Comparison of ENCODE assay signal across 30 cellular contexts in genomic region chr4:26113339-26113940, GRCh38.
"Had no signal": no experiment of that assay in that cellular context is flagged by ENCODE, and none has a peak within 500 bp of the region (broad histone marks: within the 10 kb centered on the region; RNA-seq: fewer than 3 reads in every experiment).

No MANE protein-coding gene starts in this region.

- FAIRE-seq: astrocyte, bronchial epithelial cell, frontal cortex had no signal

- H3K27ac ChIP-seq: brain microvascular endothelial cell, coronary artery, dorsolateral prefrontal cortex, esophagus squamous epithelium, WERI-Rb-1 had no signal

- H3K36me3 ChIP-seq: brain microvascular endothelial cell, esophagus squamous epithelium, WERI-Rb-1 had no signal

- DNase-seq: activated B cell treated with CpG ODN at 0.5 μM for 24 hours; activated CD4-positive, alpha-beta T cell treated with anti-CD3 and anti-CD28 coated beads for 48 hours; activated CD4-positive, alpha-beta T cell treated with anti-CD3 and anti-CD28 coated beads, Interleukin-2, amount 50 U/mL, for 1 hour; activated CD4-positive, alpha-beta T cell treated with anti-CD3 and anti-CD28 coated beads, Interleukin-2, amount 50 U/mL, for 48 hours; activated CD8-positive, alpha-beta memory T cell treated with anti-CD3 and anti-CD28 coated beads for 24 hours; activated CD8-positive, alpha-beta T cell treated with anti-CD3 and anti-CD28 coated beads for 36 hours; activated effector memory CD4-positive, alpha-beta T cell treated with Interleukin-2 at 50 U/mL for 16 hours; activated naive CD4-positive, alpha-beta T cell treated with anti-CD3 and anti-CD28 coated beads for 36 hours; activated naive CD8-positive, alpha-beta T cell treated with anti-CD3 and anti-CD28 coated beads for 36 hours; activated naive CD8-positive, alpha-beta T cell treated with anti-CD3 and anti-CD28 coated beads, Interleukin-2, amount 50 U/mL, for 24 hours; activated T-cell treated with anti-CD3 and anti-CD28 coated beads, Interleukin-2, amount 50 U/mL, for 4 hours; amniotic stem cell; anterior cingulate cortex; brain microvascular endothelial cell; dorsolateral prefrontal cortex; effector memory CD4-positive, alpha-beta T cell; endodermal cell; esophagus squamous epithelium; foreskin fibroblast; head of caudate nucleus; hippocampal formation; T-helper 17 cell; T1000; WERI-Rb-1 had no signal

- H3K27me3 ChIP-seq: brain microvascular endothelial cell had no signal

- H3K4me3 ChIP-seq: coronary artery, dorsolateral prefrontal cortex, esophagus squamous epithelium had no signal

- ATAC-seq: activated CD4-positive, CD25-positive, alpha-beta regulatory T cell treated with anti-CD3 and anti-CD28 coated beads, Interleukin-2, amount 50 U/mL, for 24 hours; activated CD8-positive, alpha-beta T cell treated with anti-CD3 and anti-CD28 coated beads for 36 hours; activated naive CD8-positive, alpha-beta T cell treated with anti-CD3 and anti-CD28 coated beads, Interleukin-2, amount 50 U/mL, for 24 hours; activated T-cell treated with anti-CD3 and anti-CD28 coated beads, Interleukin-2, amount 50 U/mL, for 4 hours; activated T-helper 17 cell treated with anti-CD3 and anti-CD28 coated beads, Interleukin-2, amount 50 U/mL, for 72 hours; T-helper 17 cell had no signal
